Comparison of ENCODE assay signal across 8 cellular contexts in genomic region chr19:14369399-14370168, GRCh38. TPM values are rescaled to one million over a fixed set of nuclear protein-coding genes. Genes with fewer than 3 reads are reported as not detected.
DNase-seq lines count a peak whose midpoint lies in the region; ATAC-seq and TF ChIP-seq lines count a peak whose summit lies in the region.

No MANE protein-coding gene starts in this region.

- H2AFZ ChIP-seq in smooth muscle cell (ENCODE audit: low read depth): peak overlapping the region; percentile 68

- peak; percentile 42 for ATAC-seq in GM18907 (IDR thresholded peaks at IDR 0.05; ENCODE audit: unreplicated experiment)
- peak; percentile 69 for ATAC-seq in activated CD4-positive, alpha-beta T cell treated with anti-CD3 and anti-CD28 coated beads for 36 hours

- H3K9me3 ChIP-seq in smooth muscle cell (replicated peaks; ENCODE audit: low read depth) (no peaks in the 10 kb centered on the region), WERI-Rb-1 (ENCODE audit: severe bottlenecking) (no peaks in the 10 kb centered on the region)

- TF ChIP-seq CTCF in smooth muscle cell (IDR thresholded peaks at IDR 0.05; ENCODE audit: borderline replicate concordance, insufficient read depth, poor library complexity, severe bottlenecking): no peak
- TF ChIP-seq CTCF in WERI-Rb-1 (IDR thresholded peaks at IDR 0.05; ENCODE audit: low read depth, low read length): no peak

- H3K27me3 Mint-ChIP-seq in activated CD4-positive, alpha-beta T cell treated with anti-CD3 and anti-CD28 coated beads for 36 hours: no peaks in the 10 kb centered on the region

- H3F3A ChIP-seq in smooth muscle cell (ENCODE audit: low read depth): peaks cover 4% of the 10 kb centered on the region

- intact Hi-C loops in activated CD4-positive, alpha-beta T cell treated with anti-CD3 and anti-CD28 coated beads for 36 hours (cut with DNase I, micrococcal nuclease): loop anchor here (1.0 to 10.0 kb wide), 10 partner anchors 13 to 1705 kb away; partner anchors contain the start of genes DDX39A (in 1 of the 2), DNAJB1 (in 1 of the 2), IER2 (in 1 of the 2) and RASAL3 (in 1 of the 2)

- peak overlapping the region; percentile 77 for H3K4me2 ChIP-seq in smooth muscle cell

- WGBS in smooth muscle cell (ENCODE audit: low lambda C conversion rate): 29% methylated on average over 19 of the region's 19 CpGs

- H3K36me3 Mint-ChIP-seq in activated CD4-positive, alpha-beta T cell treated with anti-CD3 and anti-CD28 coated beads for 36 hours (ENCODE audit: low read depth): peaks cover 6% of the 10 kb centered on the region

- H3K4me1 ChIP-seq in smooth muscle cell (ENCODE audit: low read depth): peaks cover 6% of the 10 kb centered on the region

- peak; percentile 96 for DNase-seq in activated CD4-positive, alpha-beta T cell treated with anti-CD3 and anti-CD28 coated beads for 36 hours
- DNase-seq in dedifferentiated amniotic fluid mesenchymal stem cell (ENCODE audit: extremely low spot score): peak; percentile 35
- peak; percentile 7 for DNase-seq in smooth muscle cell (lab: John Stamatoyannopoulos, UW; ENCODE audit: unreplicated experiment)
- no peak for DNase-seq in hippocampal formation (lab: John Stamatoyannopoulos, UW)
- DNase-seq in WERI-Rb-1: no peak
- DNase-seq in superior temporal gyrus (ENCODE audit: extremely low spot score): no peak
- DNase-seq in DMS79 (lab: John Stamatoyannopoulos, UW): no peak

- H3K9ac ChIP-seq in smooth muscle cell (ENCODE audit: low read depth): peak overlapping the region; percentile 68

- H3K4me3 ChIP-seq in smooth muscle cell (no peak overlapping the region), WERI-Rb-1 (ENCODE audit: low read depth, low read length) (no peak overlapping the region)

- CTCF ChIA-PET in activated CD4-positive, alpha-beta T cell treated with anti-CD3 and anti-CD28 coated beads for 36 hours (lab: Charles Lee): interaction anchor here (1.1 to 3.0 kb wide), 3 partner anchors 8 to 37 kb away, joined by 4 to 24 read pairs (median 4); partner anchors contain the start of gene ADGRE5

- H3K9me3 Mint-ChIP-seq in activated CD4-positive, alpha-beta T cell treated with anti-CD3 and anti-CD28 coated beads for 36 hours (ENCODE audit: low read depth): no peaks in the 10 kb centered on the region

- H3K27ac ChIP-seq in smooth muscle cell (ENCODE audit: low read depth): peak overlapping the region; percentile 83
- H3K27ac ChIP-seq in WERI-Rb-1: no peak overlapping the region

- H3K27ac Mint-ChIP-seq in activated CD4-positive, alpha-beta T cell treated with anti-CD3 and anti-CD28 coated beads for 36 hours: peak overlapping the region; percentile 100

- H3K4me3 Mint-ChIP-seq in activated CD4-positive, alpha-beta T cell treated with anti-CD3 and anti-CD28 coated beads for 36 hours: peak overlapping the region; percentile 79

- H3K36me3 ChIP-seq in smooth muscle cell (ENCODE audit: low read depth): no peaks in the 10 kb centered on the region
- no peaks in the 10 kb centered on the region for H3K36me3 ChIP-seq in WERI-Rb-1

- no peaks in the 10 kb centered on the region for H4K20me1 ChIP-seq in smooth muscle cell (ENCODE audit: low read depth)

- no peaks in the 10 kb centered on the region for H3K79me2 ChIP-seq in smooth muscle cell (ENCODE audit: low read depth)

- peaks cover 78% of the 10 kb centered on the region for H3K4me1 Mint-ChIP-seq in activated CD4-positive, alpha-beta T cell treated with anti-CD3 and anti-CD28 coated beads for 36 hours

- POLR2A ChIA-PET in activated CD4-positive, alpha-beta T cell treated with anti-CD3 and anti-CD28 coated beads for 36 hours (lab: Charles Lee): interaction anchor here (0.7 to 3.3 kb wide), 2 partner anchors 12 to 240 kb away, joined by 3 to 96 read pairs; partner anchors contain the start of gene ADGRE5

- H3K27me3 ChIP-seq in smooth muscle cell (ENCODE audit: low read depth): no peaks in the 10 kb centered on the region
- H3K27me3 ChIP-seq in WERI-Rb-1 (ENCODE audit: insufficient read depth, low read depth, severe bottlenecking): no peaks in the 10 kb centered on the region

RNA-seq across cellular contexts. Expression of gene ADGRE5, which starts 11.7 kb away (rescaled TPM):
- total RNA-seq in activated CD4-positive, alpha-beta T cell treated with anti-CD3 and anti-CD28 coated beads for 36 hours: 100 to 1,000 TPM; 207 to 232 TPM
- 2.6 and 3.0 TPM in 2 replicates for total RNA-seq in smooth muscle cell
- 5.5 and 5.6 TPM in 2 replicates for polyA plus RNA-seq in smooth muscle cell

RNA-seq across cellular contexts. Expression of gene DDX39A, which starts 49.6 kb away (rescaled TPM):
- total RNA-seq in activated CD4-positive, alpha-beta T cell treated with anti-CD3 and anti-CD28 coated beads for 36 hours: 100 to 1,000 TPM; 168 to 185 TPM
- 18.2 and 23.1 TPM in 2 replicates for total RNA-seq in smooth muscle cell
- polyA plus RNA-seq in smooth muscle cell: 38.0 and 54.6 TPM in 2 replicates

Comparison
In these comparisons a context has a peak if more than half of its experiments do, and no peak if none do; other contexts are left out.
1. DNase-seq: peak in activated CD4-positive, alpha-beta T cell treated with anti-CD3 and anti-CD28 coated beads for 36 hours (single experiment), dedifferentiated amniotic fluid mesenchymal stem cell (single experiment) and smooth muscle cell (single experiment); none in hippocampal formation (0 of 2), WERI-Rb-1 (single experiment), superior temporal gyrus (single experiment) and DMS79 (single experiment).
2. RNA of gene ADGRE5, which starts 11.7 kb away (total RNA-seq): 207 to 232 TPM in activated CD4-positive, alpha-beta T cell treated with anti-CD3 and anti-CD28 coated beads for 36 hours; 2.6 to 3.0 TPM in smooth muscle cell; every median in the first group is over 10 times any median in the second.